8 cellular contexts compared by ENCODE assay signal in genomic region chr20:64255361-64256281, GRCh38. TPM values are rescaled to one million over a fixed set of nuclear protein-coding genes. Genes with fewer than 3 reads are reported as not detected.
A peak's percentile ranks its signal among the peaks of the same experiment; 100 is the strongest.
DNase-seq lines count a peak whose midpoint lies in the region; ATAC-seq and TF ChIP-seq lines count a peak whose summit lies in the region.

TSS of gene PCMTD2 (plus strand) at chr20:64255748. CDS start at chr20:64259966, 4,218 bp downstream.

- H3K9ac ChIP-seq in mammary epithelial cell (ENCODE audit: insufficient read depth, low read length): peak within 1 kb of the TSS; percentile 77

- no peaks in the 10 kb centered on the region for H4K20me1 ChIP-seq in mammary epithelial cell (ENCODE audit: insufficient read depth, low read length)

- peak within 1 kb of the TSS; percentile 31 for H3K27ac ChIP-seq in mammary epithelial cell (ENCODE audit: insufficient read depth, low read depth, low read length)

- H3K4me1 ChIP-seq in mammary epithelial cell (ENCODE audit: insufficient read depth, low read length): peaks cover 10% of the 10 kb centered on the region

- BruUV-seq in mammary epithelial cell (replicated peaks; lab: Mats Ljungman, UMichigan): no TSS peak

- peak within 1 kb of the TSS; percentile 97 for H3K4me2 ChIP-seq in mammary epithelial cell (ENCODE audit: insufficient read depth, low read depth, low read length)

- no peaks in the 10 kb centered on the region for H3K36me3 ChIP-seq in mammary epithelial cell (ENCODE audit: insufficient read depth, low read length)

- ATAC-seq in GM18858 (IDR thresholded peaks at IDR 0.05; ENCODE audit: unreplicated experiment): peak; percentile 68
- ATAC-seq in HG03095 (IDR thresholded peaks at IDR 0.05; ENCODE audit: unreplicated experiment): peak; percentile 58

- DNase-seq in A172 (ENCODE audit: low spot score) (peak; percentile 69), NCI-H2171 treated with DMSO at 0.1 percent for 48 hours (lab: John Stamatoyannopoulos, UW) (peak; percentile 85), mammary epithelial cell (peak; percentile 82), iPS-NIHi7 (ENCODE audit: extremely low spot score) (peak; percentile 98), smooth muscle cell of the brain vasculature (ENCODE audit: low read depth, low spot score) (peak; percentile 26)

- H3K4me3 ChIP-seq in WI38 (ENCODE audit: low read depth, low read length) (peak within 1 kb of the TSS; percentile 81), mammary epithelial cell (replicated peaks in 1 of 3; ENCODE audit: insufficient read depth in 1 of 3, low read depth in 2 of 3, low read length in 3 of 3) (peak within 1 kb of the TSS; percentile 79 to 89 (median 84))

- in situ Hi-C loops in mammary epithelial cell (cut with MboI; ENCODE audit: low sequenced_read_pairs in 2 of 2): no loop called here

- H3K9me3 ChIP-seq in mammary epithelial cell (replicated peaks; ENCODE audit: insufficient read depth, low read length): no peaks in the 10 kb centered on the region

- dilution Hi-C loops in mammary epithelial cell (cut with HindIII; ENCODE audit: low sequenced_read_pairs): no loop called here

- H2AFZ ChIP-seq in mammary epithelial cell (ENCODE audit: low read depth, low read length): peak within 1 kb of the TSS; percentile 97

- H3K79me2 ChIP-seq in mammary epithelial cell (ENCODE audit: insufficient read depth, low read length): peaks cover 33% of the 10 kb centered on the region

- no peak for TF ChIP-seq CTCF in WI38 (IDR thresholded peaks at IDR 0.05; ENCODE audit: low read depth, low read length)
- no peak for TF ChIP-seq CTCF in mammary epithelial cell (conservative IDR thresholded peaks at IDR 0.05 in 1 of 2, IDR thresholded peaks at IDR 0.05 in 1 of 2; ENCODE audit: extremely low read depth in 1 of 2, insufficient read depth in 1 of 2, low read depth in 1 of 2, low read length in 2 of 2)

- WGBS in mammary epithelial cell (ENCODE audit: low coverage, missing lambda C conversion rate): 0% methylated on average over 4 of the region's 96 CpGs

- no peaks in the 10 kb centered on the region for H3K27me3 ChIP-seq in mammary epithelial cell (ENCODE audit: insufficient read depth, low read length)

- CTCF ChIA-PET in mammary epithelial cell (lab: Charles Lee; ENCODE audit: low non-redundant PET): no interaction called here

- intact Hi-C loops in mammary epithelial cell (cut with micrococcal nuclease): no loop called here

RNA-seq across cellular contexts. Expression of gene PCMTD2, which starts in this region (rescaled TPM):
- 42.4 and 78.3 TPM in 2 replicates for total RNA-seq in A172 (2014; rRNA removed; shearing (Covaris generic))
- total RNA-seq in mammary epithelial cell: 10 to 100 TPM; 28.4 to 42.7 TPM
- 13.1 TPM for polyA plus RNA-seq in mammary epithelial cell
- 24.1 TPM for polyA minus RNA-seq in mammary epithelial cell

Comparison
In these comparisons a context has a peak if more than half of its experiments do, and no peak if none do; other contexts are left out.
1. Peak in every context shown above with its lines: DNase-seq, ATAC-seq, H3K4me3 ChIP-seq and H3K27ac ChIP-seq.
2. DNase-seq: peak in every context shown above with its lines; median percentile 98 in iPS-NIHi7; 85 in NCI-H2171 treated with DMSO at 0.1 percent for 48 hours; 82 in mammary epithelial cell; 69 in A172; 26 in smooth muscle cell of the brain vasculature.